Comparison of ENCODE assay signal across 17 cellular contexts in the genomic region with DNA sequence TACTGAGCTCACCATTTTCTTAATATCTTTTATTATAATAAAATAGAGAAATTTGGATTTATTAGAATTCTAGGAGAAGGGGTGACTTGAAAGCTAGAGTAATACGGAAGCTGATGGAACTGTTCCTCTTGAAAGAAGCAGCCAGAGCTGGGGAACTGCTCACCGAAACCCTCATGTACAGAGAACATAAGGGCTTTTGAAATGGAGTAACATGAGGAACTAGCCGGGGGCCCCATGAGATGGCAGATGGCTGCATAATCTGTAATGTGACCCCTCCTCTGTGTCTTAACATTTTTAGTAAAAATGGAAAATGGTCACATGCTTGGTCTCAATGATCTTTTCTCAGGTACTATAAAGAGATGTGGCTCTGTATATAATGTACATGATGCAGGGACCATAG.
"Had no signal": no experiment of that assay in that cellular context is flagged by ENCODE, and none has a peak within 500 bp of the region (broad histone marks: within the 10 kb centered on the region; RNA-seq: fewer than 3 reads in every experiment).

No MANE protein-coding gene starts in this region.

- ATAC-seq: activated CD8-positive, alpha-beta T cell treated with anti-CD3 and anti-CD28 coated beads, Interleukin-2, amount 10 ng/mL, durations not matched to agents 7 days and 5 days; body of pancreas; left cardiac atrium; natural killer cell; pancreas; stimulated activated naive B cell treated with anti-CD40 and anti-IgM and Interleukin-4, amounts not matched to agents 10 μg/mL and 1 μg/mL and 100 μg/mL, for 72 hours; upper lobe of right lung had no signal

- H3K4me1 Mint-ChIP-seq: natural killer cell; stimulated activated naive B cell treated with anti-CD40 and anti-IgM and Interleukin-4, amounts not matched to agents 10 μg/mL and 1 μg/mL and 100 μg/mL, for 72 hours had no signal

- H3K4me3 ChIP-seq: body of pancreas, esophagus squamous epithelium, hepatocyte, pancreas, sigmoid colon, upper lobe of right lung had no signal

- H3K36me3 ChIP-seq: esophagus squamous epithelium, pancreas, sigmoid colon, upper lobe of right lung had no signal

- H3K9me3 Mint-ChIP-seq: activated naive CD4-positive, alpha-beta T cell treated with anti-CD3 and anti-CD28 coated beads for 36 hours; activated T-cell treated with anti-CD3 and anti-CD28 coated beads, Interleukin-2, amount 50 U/mL, for 24 hours; natural killer cell; stimulated activated naive B cell treated with anti-CD40 and anti-IgM and Interleukin-4, amounts not matched to agents 10 μg/mL and 1 μg/mL and 100 μg/mL, for 72 hours had no signal

- H3K4me1 ChIP-seq: body of pancreas, esophagus squamous epithelium, pancreas, sigmoid colon, upper lobe of right lung had no signal

- H3K27me3 Mint-ChIP-seq: activated T-cell treated with anti-CD3 and anti-CD28 coated beads, Interleukin-2, amount 50 U/mL, for 24 hours; stimulated activated naive B cell treated with anti-CD40 and anti-IgM and Interleukin-4, amounts not matched to agents 10 μg/mL and 1 μg/mL and 100 μg/mL, for 72 hours had no signal

- H3K9me3 ChIP-seq: body of pancreas, esophagus squamous epithelium, pancreas, sigmoid colon, upper lobe of right lung had no signal

- H3K36me3 Mint-ChIP-seq: natural killer cell; stimulated activated naive B cell treated with anti-CD40 and anti-IgM and Interleukin-4, amounts not matched to agents 10 μg/mL and 1 μg/mL and 100 μg/mL, for 72 hours had no signal

- H3K4me3 Mint-ChIP-seq: activated CD8-positive, alpha-beta T cell treated with anti-CD3 and anti-CD28 coated beads, Interleukin-2, amount 10 ng/mL, durations not matched to agents 7 days and 5 days; activated naive CD4-positive, alpha-beta T cell treated with anti-CD3 and anti-CD28 coated beads for 36 hours; activated T-cell treated with anti-CD3 and anti-CD28 coated beads, Interleukin-2, amount 50 U/mL, for 24 hours; natural killer cell; stimulated activated naive B cell treated with anti-CD40 and anti-IgM and Interleukin-4, amounts not matched to agents 10 μg/mL and 1 μg/mL and 100 μg/mL, for 72 hours had no signal

- DNase-seq: activated CD4-positive, alpha-beta T cell treated with anti-CD3 and anti-CD28 coated beads for 48 hours; activated CD4-positive, CD25-positive, alpha-beta regulatory T cell; activated CD8-positive, alpha-beta T cell treated with anti-CD3 and anti-CD28 coated beads, Interleukin-2, amount 10 ng/mL, durations not matched to agents 7 days and 5 days; activated naive CD4-positive, alpha-beta T cell treated with anti-CD3 and anti-CD28 coated beads for 36 hours; activated T-cell treated with anti-CD3 and anti-CD28 coated beads, Interleukin-2, amount 50 U/mL, for 24 hours; body of pancreas; dermis blood vessel endothelial cell; effector memory CD4-positive, alpha-beta T cell; esophagus squamous epithelium; left cardiac atrium; mesendoderm; natural killer cell; pancreas; sigmoid colon; stimulated activated naive B cell treated with anti-CD40 and anti-IgM and Interleukin-4, amounts not matched to agents 10 μg/mL and 1 μg/mL and 100 μg/mL, for 72 hours; upper lobe of right lung had no signal

- H3K27ac Mint-ChIP-seq: activated CD8-positive, alpha-beta T cell treated with anti-CD3 and anti-CD28 coated beads, Interleukin-2, amount 10 ng/mL, durations not matched to agents 7 days and 5 days; activated naive CD4-positive, alpha-beta T cell treated with anti-CD3 and anti-CD28 coated beads for 36 hours; activated T-cell treated with anti-CD3 and anti-CD28 coated beads, Interleukin-2, amount 50 U/mL, for 24 hours; natural killer cell; stimulated activated naive B cell treated with anti-CD40 and anti-IgM and Interleukin-4, amounts not matched to agents 10 μg/mL and 1 μg/mL and 100 μg/mL, for 72 hours had no signal
